In genomic region chr12:116881325-116881866, GRCh38 we compare ENCODE assay signal across 2 cellular contexts.
TF ChIP-seq lines count a peak whose summit lies in the region.

HRK (minus strand) TSS chr12:116881441; CDS start chr12:116881307, 134 bp downstream.

TF ChIP-seq in SK-N-SH, 30 proteins besides CTCF, POLR2A, EP300 and RAD21 (continued from another document):
- no peak for TF ChIP-seq REST (IDR thresholded peaks at IDR 0.05; ENCODE audit: low read depth, low read length)
- no peak for TF ChIP-seq FOSL2 (IDR thresholded peaks at IDR 0.05; ENCODE audit: borderline replicate concordance, low read depth)
- no peak for TF ChIP-seq TCF12 (IDR thresholded peaks at IDR 0.05)
- no peak for TF ChIP-seq CHD2 (IDR thresholded peaks at IDR 0.05; ENCODE audit: low read length, partially characterized antibody)
- TF ChIP-seq PBX3 (IDR thresholded peaks at IDR 0.05), result no peak
- TF ChIP-seq ELF1 (IDR thresholded peaks at IDR 0.05), result no peak
- no peak for TF ChIP-seq NFIC (IDR thresholded peaks at IDR 0.05; ENCODE audit: borderline replicate concordance)
- TF ChIP-seq MEF2A (IDR thresholded peaks at IDR 0.05; ENCODE audit: borderline replicate concordance, low read depth), result no peak
- no peak for TF ChIP-seq NRF1 (IDR thresholded peaks at IDR 0.05; ENCODE audit: low read depth, low read length)
- no peak for TF ChIP-seq MAX (IDR thresholded peaks at IDR 0.05; ENCODE audit: low read depth)

TF ChIP-seq in SK-N-SH treated with all-trans-retinoic acid at 6 μM for 48 hours, 23 proteins besides CTCF, POLR2A, EP300 and RAD21 (continued from another document):
- no peak for TF ChIP-seq CSRNP3 (CRISPR knock-in tag; IDR thresholded peaks at IDR 0.05)
- TF ChIP-seq ZNF70 (CRISPR knock-in tag; IDR thresholded peaks at IDR 0.05), result no peak
- TF ChIP-seq ZFP30 (CRISPR knock-in tag; IDR thresholded peaks at IDR 0.05), result no peak
- no peak for TF ChIP-seq TCF4 (CRISPR knock-in tag; IDR thresholded peaks at IDR 0.05; ENCODE audit: borderline replicate concordance)
